14 cellular contexts compared by ENCODE assay signal in the genomic region with DNA sequence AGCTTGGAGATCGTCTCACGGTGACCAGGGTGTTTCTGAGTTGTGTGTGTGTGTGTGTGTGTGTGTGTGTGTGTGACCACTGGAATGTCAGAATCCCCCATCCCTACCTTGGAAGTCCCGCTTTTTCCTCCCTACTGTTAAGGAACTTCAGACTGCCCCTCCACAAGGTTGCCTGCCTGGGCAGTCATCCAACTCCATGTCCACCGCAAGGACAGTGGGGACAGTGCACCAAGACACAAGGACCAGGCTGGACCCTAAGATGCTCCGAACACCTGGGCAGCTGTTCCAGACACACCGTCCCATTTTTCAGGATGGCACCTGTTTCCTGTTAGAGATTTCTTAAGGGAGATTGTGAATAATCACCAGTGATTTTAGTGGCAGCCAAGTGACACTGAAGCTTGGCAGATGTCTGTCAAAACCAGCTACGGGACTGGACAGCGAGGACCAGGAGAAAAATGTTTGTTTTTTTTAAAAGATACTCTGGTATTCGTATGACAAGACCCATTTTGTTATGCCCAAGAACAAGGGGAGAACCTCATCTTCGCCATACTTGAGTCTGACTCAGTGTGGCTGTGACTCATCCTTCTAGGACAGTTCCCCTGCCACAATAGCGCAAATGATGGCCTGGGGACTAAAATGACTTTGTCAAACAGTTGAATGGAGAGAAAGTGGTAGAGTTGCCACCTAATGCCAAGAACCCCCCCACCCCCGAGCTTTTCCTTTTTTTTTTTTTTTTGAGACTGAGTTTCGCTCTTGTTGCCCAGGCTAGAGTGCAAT. TPM values are rescaled to one million over a fixed set of nuclear protein-coding genes. Genes with fewer than 3 reads are reported as not detected.
A peak's percentile ranks its signal among the peaks of the same experiment; 100 is the strongest.
DNase-seq lines count a peak whose midpoint lies in the region; ATAC-seq and TF ChIP-seq lines count a peak whose summit lies in the region.
"Had no signal": no experiment of that assay in that cellular context is flagged by ENCODE, and none has a peak within 500 bp of the region (broad histone marks: within the 10 kb centered on the region; RNA-seq: fewer than 3 reads in every experiment).

No MANE protein-coding gene starts in this region.

- no peak overlapping the region for H3K27ac ChIP-seq in A673 (ENCODE audit: low read depth, low read length, poor library complexity, severe bottlenecking)
- H3K27ac ChIP-seq in left ventricle myocardium inferior (replicated peaks), result no peak overlapping the region
- H3K27ac ChIP-seq: hepatocyte, uterus had no signal

- ATAC-seq in SK-N-SH treated with all-trans-retinoic acid at 6 μM for 48 hours (peak; percentile 77), GM21723 (IDR thresholded peaks at IDR 0.05; ENCODE audit: unreplicated experiment) (no peak)

- no peaks in the 10 kb centered on the region for H3K9me3 ChIP-seq in A673 (ENCODE audit: low read depth, low read length, poor library complexity, severe bottlenecking)
- no peaks in the 10 kb centered on the region for H3K9me3 ChIP-seq in left ventricle myocardium inferior (replicated peaks)
- H3K9me3 ChIP-seq: uterus had no signal

- H3K27me3 ChIP-seq in A673 (replicated peaks; ENCODE audit: insufficient read depth, low read depth, low read length, poor library complexity) (no peaks in the 10 kb centered on the region), left ventricle myocardium inferior (ENCODE audit: low read depth) (peaks cover 29% of the 10 kb centered on the region)
- H3K27me3 ChIP-seq: hepatocyte, uterus had no signal

- peak overlapping the region; percentile 61 for H3K4me3 Mint-ChIP-seq in Calu3 (ENCODE audit: low read depth, unreplicated experiment)
- no peak overlapping the region for H3K4me3 Mint-ChIP-seq in glutamatergic neuron (ENCODE audit: unreplicated experiment)
- H3K4me3 Mint-ChIP-seq: dendritic cell treated with granulocyte-macrophage colony-stimulating factor and Interleukin-4, amounts not matched to agents 40 ng/mL and 50 ng/mL, for 4 days had no signal

- H3K9me3 Mint-ChIP-seq in Calu3 (ENCODE audit: low read depth, unreplicated experiment), result no peaks in the 10 kb centered on the region
- peaks cover 2% of the 10 kb centered on the region for H3K9me3 Mint-ChIP-seq in glutamatergic neuron (ENCODE audit: unreplicated experiment)
- H3K9me3 Mint-ChIP-seq: dendritic cell treated with granulocyte-macrophage colony-stimulating factor and Interleukin-4, amounts not matched to agents 40 ng/mL and 50 ng/mL, for 4 days had no signal

- H3K4me3 ChIP-seq in A673 (ENCODE audit: low read depth, low read length, poor library complexity, severe bottlenecking) (no peak overlapping the region), left ventricle myocardium inferior (peak overlapping the region; percentile 58)
- H3K4me3 ChIP-seq: hepatocyte, uterus had no signal

- H3K36me3 Mint-ChIP-seq in Calu3 (ENCODE audit: insufficient read depth, unreplicated experiment), result no peaks in the 10 kb centered on the region
- no peaks in the 10 kb centered on the region for H3K36me3 Mint-ChIP-seq in glutamatergic neuron (ENCODE audit: unreplicated experiment)

- H3K4me1 Mint-ChIP-seq in Calu3 (ENCODE audit: low read depth, unreplicated experiment) (peaks cover 23% of the 10 kb centered on the region), glutamatergic neuron (ENCODE audit: low read depth, unreplicated experiment) (no peaks in the 10 kb centered on the region)

- POLR2A ChIA-PET in A673 (lab: Charles Lee; ENCODE audit: low non-redundant PET), result no interaction called here

- TF ChIP-seq CTCF in A673 (conservative IDR thresholded peaks at IDR 0.05; ENCODE audit: low read depth, low read length) (no peak), Calu3 (IDR thresholded peaks at IDR 0.05; ENCODE audit: unreplicated experiment) (no peak), left ventricle myocardium inferior (IDR thresholded peaks at IDR 0.05; ENCODE audit: borderline replicate concordance) (no peak), glutamatergic neuron (IDR thresholded peaks at IDR 0.05; ENCODE audit: partially characterized antibody, unreplicated experiment) (no peak)

- H3K27ac Mint-ChIP-seq in Calu3 (ENCODE audit: unreplicated experiment) (no peak overlapping the region), glutamatergic neuron (ENCODE audit: unreplicated experiment) (no peak overlapping the region)
- H3K27ac Mint-ChIP-seq: dendritic cell treated with granulocyte-macrophage colony-stimulating factor and Interleukin-4, amounts not matched to agents 40 ng/mL and 50 ng/mL, for 4 days had no signal

- intact Hi-C loops in A673 (cut with micrococcal nuclease; ENCODE audit: unreplicated experiment) (no loop called here), Calu3 (cut with micrococcal nuclease; ENCODE audit: unreplicated experiment) (no loop called here), left ventricle myocardium inferior (cut with micrococcal nuclease) (no loop called here)

- H3K36me3 ChIP-seq in A673 (ENCODE audit: insufficient read depth, low read length, poor library complexity, severe bottlenecking) (no peaks in the 10 kb centered on the region), left ventricle myocardium inferior (no peaks in the 10 kb centered on the region)
- H3K36me3 ChIP-seq: uterus had no signal

- H3K4me1 ChIP-seq in A673 (ENCODE audit: insufficient read depth, low read length, poor library complexity, severe bottlenecking), result no peaks in the 10 kb centered on the region
- peaks cover 12% of the 10 kb centered on the region for H3K4me1 ChIP-seq in left ventricle myocardium inferior
- H3K4me1 ChIP-seq: uterus had no signal

- no peaks in the 10 kb centered on the region for H3K27me3 Mint-ChIP-seq in Calu3 (ENCODE audit: unreplicated experiment)
- peaks cover 2% of the 10 kb centered on the region for H3K27me3 Mint-ChIP-seq in glutamatergic neuron (ENCODE audit: unreplicated experiment)

- DNase-seq in A673 (ENCODE audit: low spot score), result peak; percentile 14
- no peak for DNase-seq in Calu3
- no peak for DNase-seq in left ventricle myocardium inferior
- no peak for DNase-seq in NCI-H2081 (lab: John Stamatoyannopoulos, UW)
- DNase-seq in NCI-H446 (lab: John Stamatoyannopoulos, UW), result no peak
- no peak for DNase-seq in glutamatergic neuron
- DNase-seq: NCI-H146, T1000, uterus had no signal

- no TSS peak for BruUV-seq in A673 (replicated peaks; lab: Mats Ljungman, UMichigan)
- no TSS peak for BruUV-seq in Calu3 (replicated peaks; lab: Mats Ljungman, UMichigan)

- CTCF ChIA-PET in A673 (lab: Charles Lee), result no interaction called here
- CTCF ChIA-PET in Calu3 (lab: Charles Lee), result interaction anchor here (0.6 kb wide), 1 partner anchor 14 kb away, joined by 3 read pairs; no protein-coding TSS in a partner anchor

TF ChIP-seq in SK-N-SH treated with all-trans-retinoic acid at 6 μM for 48 hours, 23 proteins besides CTCF, POLR2A, EP300 and RAD21:
- TF ChIP-seq TCF4 (CRISPR knock-in tag; IDR thresholded peaks at IDR 0.05; ENCODE audit: borderline replicate concordance) (no peak), ZNF565 (CRISPR knock-in tag; conservative IDR thresholded peaks at IDR 0.05; ENCODE audit: low read depth) (no peak), ZFP3 (CRISPR knock-in tag; IDR thresholded peaks at IDR 0.05) (no peak)
- TF ChIP-seq, protein P1, sequence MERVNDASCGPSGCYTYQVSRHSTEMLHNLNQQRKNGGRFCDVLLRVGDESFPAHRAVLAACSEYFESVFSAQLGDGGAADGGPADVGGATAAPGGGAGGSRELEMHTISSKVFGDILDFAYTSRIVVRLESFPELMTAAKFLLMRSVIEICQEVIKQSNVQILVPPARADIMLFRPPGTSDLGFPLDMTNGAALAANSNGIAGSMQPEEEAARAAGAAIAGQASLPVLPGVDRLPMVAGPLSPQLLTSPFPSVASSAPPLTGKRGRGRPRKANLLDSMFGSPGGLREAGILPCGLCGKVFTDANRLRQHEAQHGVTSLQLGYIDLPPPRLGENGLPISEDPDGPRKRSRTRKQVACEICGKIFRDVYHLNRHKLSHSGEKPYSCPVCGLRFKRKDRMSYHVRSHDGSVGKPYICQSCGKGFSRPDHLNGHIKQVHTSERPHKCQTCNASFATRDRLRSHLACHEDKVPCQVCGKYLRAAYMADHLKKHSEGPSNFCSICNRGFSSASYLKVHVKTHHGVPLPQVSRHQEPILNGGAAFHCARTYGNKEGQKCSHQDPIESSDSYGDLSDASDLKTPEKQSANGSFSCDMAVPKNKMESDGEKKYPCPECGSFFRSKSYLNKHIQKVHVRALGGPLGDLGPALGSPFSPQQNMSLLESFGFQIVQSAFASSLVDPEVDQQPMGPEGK (CRISPR knock-in tag; IDR thresholded peaks at IDR 0.05; ENCODE audit: borderline replicate concordance), result no peak
- TF ChIP-seq, protein P2, sequence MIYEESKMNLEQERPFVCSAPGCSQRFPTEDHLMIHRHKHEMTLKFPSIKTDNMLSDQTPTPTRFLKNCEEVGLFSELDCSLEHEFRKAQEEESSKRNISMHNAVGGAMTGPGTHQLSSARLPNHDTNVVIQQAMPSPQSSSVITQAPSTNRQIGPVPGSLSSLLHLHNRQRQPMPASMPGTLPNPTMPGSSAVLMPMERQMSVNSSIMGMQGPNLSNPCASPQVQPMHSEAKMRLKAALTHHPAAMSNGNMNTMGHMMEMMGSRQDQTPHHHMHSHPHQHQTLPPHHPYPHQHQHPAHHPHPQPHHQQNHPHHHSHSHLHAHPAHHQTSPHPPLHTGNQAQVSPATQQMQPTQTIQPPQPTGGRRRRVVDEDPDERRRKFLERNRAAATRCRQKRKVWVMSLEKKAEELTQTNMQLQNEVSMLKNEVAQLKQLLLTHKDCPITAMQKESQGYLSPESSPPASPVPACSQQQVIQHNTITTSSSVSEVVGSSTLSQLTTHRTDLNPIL (CRISPR knock-in tag; IDR thresholded peaks at IDR 0.05; ENCODE audit: low read depth), result no peak
TF ChIP-seq in SK-N-SH treated with all-trans-retinoic acid at 6 μM for 48 hours: peak in this region for 0.

RNA-seq across cellular contexts. Expression of a gene that starts 15.5 kb away (rescaled TPM):
- total RNA-seq in A673 (2021) (0.19 and 0.28 TPM in 2 replicates), Calu3 (2022) (1.3 and 2.0 TPM in 2 replicates), left ventricle myocardium inferior (15.3 TPM), glutamatergic neuron (ENCODE audit: unreplicated experiment) (2.5 TPM)
- total RNA-seq: mesenteric fat pad had no signal

RNA-seq across cellular contexts. Expression of a gene that starts 53.4 kb away (rescaled TPM):
- 164 and 165 TPM in 2 replicates for total RNA-seq in A673 (2021)
- 275 TPM in 2 replicates for total RNA-seq in Calu3 (2022)
- 43.7 TPM for total RNA-seq in left ventricle myocardium inferior
- 105 TPM for total RNA-seq in glutamatergic neuron (ENCODE audit: unreplicated experiment)

RNA-seq across cellular contexts. Expression of a gene that starts 59.1 kb away (rescaled TPM):
- total RNA-seq in A673 (2021), result 5.0 and 6.4 TPM in 2 replicates
- total RNA-seq in Calu3 (2022), result 5.6 and 9.6 TPM in 2 replicates
- total RNA-seq in left ventricle myocardium inferior, result 74.3 TPM
- 33.4 TPM for total RNA-seq in glutamatergic neuron (ENCODE audit: unreplicated experiment)
